In the genomic region with DNA sequence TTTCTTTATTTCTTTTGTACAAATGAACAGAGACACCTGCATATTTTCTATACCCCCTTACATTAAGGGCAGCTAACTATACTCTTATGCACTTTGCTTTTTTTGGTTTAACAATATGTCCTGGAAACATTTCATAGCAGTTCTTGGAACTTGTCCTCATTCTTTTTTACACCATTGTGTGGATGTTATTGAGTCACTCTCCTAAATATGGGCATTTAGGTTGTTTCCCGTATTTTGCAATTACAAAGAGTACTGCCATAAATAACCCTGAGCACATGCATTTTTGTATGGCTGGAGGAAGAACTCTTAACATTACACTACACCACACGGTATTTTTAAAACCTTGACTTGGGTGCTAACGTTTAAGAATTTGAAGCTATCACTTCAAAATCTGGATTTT, we compare ENCODE assay signal across 16 cellular contexts. TPM values are rescaled to one million over a fixed set of nuclear protein-coding genes. Genes with fewer than 3 reads are reported as not detected.
DNase-seq lines count a peak whose midpoint lies in the region; ATAC-seq and TF ChIP-seq lines count a peak whose summit lies in the region.
"Had no signal": no experiment of that assay in that cellular context is flagged by ENCODE, and none has a peak within 500 bp of the region (broad histone marks: within the 10 kb centered on the region; RNA-seq: fewer than 3 reads in every experiment).

No MANE protein-coding gene starts in this region.

- H3K27ac Mint-ChIP-seq in natural killer cell treated with Interleukin-12 subunit alpha and Interleukin-12 subunit beta and Interleukin-15 and Interleukin-18, amount 100 ng/mL, for 72 hours = peak overlapping the region; percentile 68 to 92
- H3K27ac Mint-ChIP-seq in natural killer cell = no peak overlapping the region
- H3K27ac Mint-ChIP-seq: activated CD4-positive, alpha-beta memory T cell treated with anti-CD3 and anti-CD28 coated beads for 36 hours; naive B cell had no signal

- peaks cover 21 to 43% of the 10 kb centered on the region in 2 donors for H3K27me3 Mint-ChIP-seq in natural killer cell treated with Interleukin-12 subunit alpha and Interleukin-12 subunit beta and Interleukin-15 and Interleukin-18, amount 100 ng/mL, for 72 hours
- peaks cover 33 to 44% of the 10 kb centered on the region in 2 donors for H3K27me3 Mint-ChIP-seq in natural killer cell (ENCODE audit: low read depth in 2 of 2)

- intact Hi-C loops in natural killer cell (cut with micrococcal nuclease) = no loop called here

- H3K9me3 Mint-ChIP-seq in natural killer cell treated with Interleukin-12 subunit alpha and Interleukin-12 subunit beta and Interleukin-15 and Interleukin-18, amount 100 ng/mL, for 72 hours = no peaks in the 10 kb centered on the region
- H3K9me3 Mint-ChIP-seq in natural killer cell = no peaks in the 10 kb centered on the region
- H3K9me3 Mint-ChIP-seq: activated CD4-positive, alpha-beta memory T cell treated with anti-CD3 and anti-CD28 coated beads for 36 hours; naive B cell had no signal

- peaks cover 12 to 16% of the 10 kb centered on the region in 2 donors for H3K4me1 Mint-ChIP-seq in natural killer cell treated with Interleukin-12 subunit alpha and Interleukin-12 subunit beta and Interleukin-15 and Interleukin-18, amount 100 ng/mL, for 72 hours (ENCODE audit: low read depth in 2 of 2)
- H3K4me1 Mint-ChIP-seq in natural killer cell = no peaks in the 10 kb centered on the region
- H3K4me1 Mint-ChIP-seq: naive B cell had no signal

- DNase-seq in natural killer cell treated with Interleukin-12 subunit alpha and Interleukin-12 subunit beta and Interleukin-15 and Interleukin-18, amount 100 ng/mL, for 72 hours (ENCODE audit: low spot score) = no peak
- DNase-seq in natural killer cell (no peak), OCI-M1 (lab: John Stamatoyannopoulos, UW) (peak; percentile 27), dermis microvascular lymphatic vessel endothelial cell (ENCODE audit: low read depth in 2 of 2) (peak; percentile 35 to 56), stromal cell of bone marrow (ENCODE audit: low read depth) (peak; percentile 41), NCI-H187 (lab: John Stamatoyannopoulos, UW) (no peak), NCI-H1105 treated with DMSO at 0.1 percent for 48 hours (lab: John Stamatoyannopoulos, UW) (no peak)
- DNase-seq: activated CD4-positive, alpha-beta memory T cell treated with anti-CD3 and anti-CD28 coated beads for 36 hours; head of caudate nucleus; naive B cell; NCI-H1417; NCI-H524; stimulated activated CD4-positive, alpha-beta T cell treated with anti-CD3 and anti-CD28 coated beads, Interleukin-1b, Interleukin-23, amount 100 ng/mL, for 48 hours; T1000 had no signal

- H3K36me3 Mint-ChIP-seq in natural killer cell treated with Interleukin-12 subunit alpha and Interleukin-12 subunit beta and Interleukin-15 and Interleukin-18, amount 100 ng/mL, for 72 hours = peaks cover 4% of the 10 kb centered on the region
- no peaks in the 10 kb centered on the region for H3K36me3 Mint-ChIP-seq in natural killer cell
- H3K36me3 Mint-ChIP-seq: activated CD4-positive, alpha-beta memory T cell treated with anti-CD3 and anti-CD28 coated beads for 36 hours had no signal

- ATAC-seq in natural killer cell treated with Interleukin-12 subunit alpha and Interleukin-12 subunit beta and Interleukin-15 and Interleukin-18, amount 100 ng/mL, for 72 hours = peak; percentile 80 to 93
- ATAC-seq in natural killer cell (no peak), HG03039 (IDR thresholded peaks at IDR 0.05; ENCODE audit: unreplicated experiment) (no peak)

- H3K4me3 Mint-ChIP-seq in natural killer cell treated with Interleukin-12 subunit alpha and Interleukin-12 subunit beta and Interleukin-15 and Interleukin-18, amount 100 ng/mL, for 72 hours = peak overlapping the region; percentile 84
- no peak overlapping the region for H3K4me3 Mint-ChIP-seq in natural killer cell
- H3K4me3 Mint-ChIP-seq: activated CD4-positive, alpha-beta memory T cell treated with anti-CD3 and anti-CD28 coated beads for 36 hours; naive B cell had no signal

- no peak for TF ChIP-seq CTCF in natural killer cell (IDR thresholded peaks at IDR 0.05)

RNA-seq across cellular contexts. Expression of a gene that starts 9.6 kb away (rescaled TPM):
- under 1 TPM in 1 of 2 donors, not detected in 1; 0.36 TPM for total RNA-seq in natural killer cell treated with Interleukin-12 subunit alpha and Interleukin-12 subunit beta and Interleukin-15 and Interleukin-18, amount 100 ng/mL, for 72 hours
- total RNA-seq in natural killer cell (not detected), dermis microvascular lymphatic vessel endothelial cell (not detected in 2 replicates)
- total RNA-seq: cardiac septum had no signal

RNA-seq across cellular contexts. Expression of a gene that starts 31.8 kb away (rescaled TPM):
- total RNA-seq in natural killer cell treated with Interleukin-12 subunit alpha and Interleukin-12 subunit beta and Interleukin-15 and Interleukin-18, amount 100 ng/mL, for 72 hours = 10 to 100 TPM; 18.3 to 22.9 TPM
- total RNA-seq in natural killer cell (10 to 100 TPM in 2 of 3 donors, 1 to 10 TPM in 1; 6.7 to 13.4 (median 11.8) TPM), dermis microvascular lymphatic vessel endothelial cell (4.2 and 6.1 TPM in 2 replicates)

Comparison
In these comparisons a context has a peak if more than half of its experiments do, and no peak if none do; other contexts are left out.
1. ATAC-seq: peak in natural killer cell treated with Interleukin-12 subunit alpha and Interleukin-12 subunit beta and Interleukin-15 and Interleukin-18, amount 100 ng/mL, for 72 hours (2 of 2); none in natural killer cell (0 of 3) and HG03039 (single experiment).
2. H3K27ac Mint-ChIP-seq: peak in natural killer cell treated with Interleukin-12 subunit alpha and Interleukin-12 subunit beta and Interleukin-15 and Interleukin-18, amount 100 ng/mL, for 72 hours (2 of 2); none in natural killer cell (0 of 2).
3. DNase-seq: peak in OCI-M1 (single experiment), dermis microvascular lymphatic vessel endothelial cell (2 of 2) and stromal cell of bone marrow (single experiment); none in natural killer cell treated with Interleukin-12 subunit alpha and Interleukin-12 subunit beta and Interleukin-15 and Interleukin-18, amount 100 ng/mL, for 72 hours (single experiment), natural killer cell (single experiment), NCI-H187 (0 of 2) and NCI-H1105 treated with DMSO at 0.1 percent for 48 hours (single experiment).